In genomic region chr14:106831322-106831720, GRCh38 we compare ENCODE assay signal across 9 cellular contexts.
DNase-seq lines count a peak whose midpoint lies in the region; ATAC-seq, FAIRE-seq and TF ChIP-seq lines count a peak whose summit lies in the region.
"Had no signal": no experiment of that assay in that cellular context is flagged by ENCODE, and none has a peak within 500 bp of the region (broad histone marks: within the 10 kb centered on the region; RNA-seq: fewer than 3 reads in every experiment).

No MANE protein-coding gene starts in this region.

- TF ChIP-seq EP300 in suprapubic skin (IDR thresholded peaks at IDR 0.05): no peak

- H3K9me3 ChIP-seq in SJCRH30 (replicated peaks): no peaks in the 10 kb centered on the region
- H3K9me3 ChIP-seq in suprapubic skin: no peaks in the 10 kb centered on the region

- TF ChIP-seq CTCF in brain microvascular endothelial cell (IDR thresholded peaks at IDR 0.05; ENCODE audit: low read depth, low read length, missing control alignments): peak; percentile 44
- no peak for TF ChIP-seq CTCF in suprapubic skin (IDR thresholded peaks at IDR 0.05)

- H3K27ac ChIP-seq in SJCRH30: no peak overlapping the region
- no peak overlapping the region for H3K27ac ChIP-seq in brain microvascular endothelial cell
- H3K27ac ChIP-seq in suprapubic skin: no peak overlapping the region

- FAIRE-seq in GM12891 (lab: Jason Lieb, UNC): peak; percentile 61
- FAIRE-seq: islet of Langerhans had no signal

- H3K4me1 ChIP-seq in SJCRH30 (no peaks in the 10 kb centered on the region), suprapubic skin (no peaks in the 10 kb centered on the region)

- H3K4me3 ChIP-seq in SJCRH30: no peak overlapping the region
- no peak overlapping the region for H3K4me3 ChIP-seq in brain microvascular endothelial cell (ENCODE audit: low read depth, low read length)
- H3K4me3 ChIP-seq in suprapubic skin: no peak overlapping the region

- in situ Hi-C loops in brain microvascular endothelial cell (cut with HindIII; ENCODE audit: low pct_ligation_motif_present, low sequenced_read_pairs): no loop called here

- peak; percentile 50 for ATAC-seq in HG02678 (IDR thresholded peaks at IDR 0.05; ENCODE audit: unreplicated experiment)

- H3K36me3 ChIP-seq in SJCRH30 (no peaks in the 10 kb centered on the region), brain microvascular endothelial cell (replicated peaks) (no peaks in the 10 kb centered on the region), suprapubic skin (no peaks in the 10 kb centered on the region)

- DNase-seq in GM12891 (ENCODE audit: insufficient read length, low spot score) (no peak), SJCRH30 (peak; percentile 35 to 38), brain microvascular endothelial cell (no peak), cerebellar nuclear complex (lab: John Stamatoyannopoulos, UW) (no peak), suprapubic skin (ENCODE audit: low spot score in 2 of 2) (no peak), HCEC 1CT (no peak)
- peak; percentile 58 for DNase-seq in stimulated activated CD4-positive, alpha-beta T cell treated with anti-CD3 and anti-CD28 coated beads, Interleukin-4, amount 100 ng/mL, for 24 hours

- TF ChIP-seq POLR2A in GM12891 (IDR thresholded peaks at IDR 0.05; ENCODE audit: low read depth, low read length): no peak
- TF ChIP-seq POLR2A in suprapubic skin (IDR thresholded peaks at IDR 0.05): no peak

- 79% methylated on average over 11 of the region's 11 CpGs for WGBS in suprapubic skin

- H3K27me3 ChIP-seq in SJCRH30 (no peaks in the 10 kb centered on the region), brain microvascular endothelial cell (replicated peaks) (no peaks in the 10 kb centered on the region), suprapubic skin (no peaks in the 10 kb centered on the region)

TF ChIP-seq in GM12891, 5 proteins besides CTCF, POLR2A, EP300 and RAD21:
- TF ChIP-seq TAF1 (IDR thresholded peaks at IDR 0.05; ENCODE audit: low read depth, low read length): no peak
- TF ChIP-seq POLR2AphosphoS5 (IDR thresholded peaks at IDR 0.05; ENCODE audit: low read depth, low read length): no peak
- TF ChIP-seq PAX5 (IDR thresholded peaks at IDR 0.05; ENCODE audit: insufficient read depth, low read length, severe bottlenecking): no peak
- peak; percentile 38; the same call in 1 of the 2 replicates for TF ChIP-seq POU2F2 (IDR thresholded peaks at IDR 0.05; ENCODE audit: low read depth, low read length)
- no peak for TF ChIP-seq SPI1 (IDR thresholded peaks at IDR 0.05; ENCODE audit: low read depth, low read length)
TF ChIP-seq in GM12891: peak in this region for 1.

Comparison
In these comparisons a context has a peak if more than half of its experiments do, and no peak if none do; other contexts are left out.
1. DNase-seq: peak in SJCRH30 (2 of 2) and stimulated activated CD4-positive, alpha-beta T cell treated with anti-CD3 and anti-CD28 coated beads, Interleukin-4, amount 100 ng/mL, for 24 hours (single experiment); none in GM12891 (single experiment), brain microvascular endothelial cell (single experiment), cerebellar nuclear complex (0 of 2), suprapubic skin (0 of 2) and HCEC 1CT (single experiment).